ENCODE assay signal across 2 cellular contexts in the genomic region with DNA sequence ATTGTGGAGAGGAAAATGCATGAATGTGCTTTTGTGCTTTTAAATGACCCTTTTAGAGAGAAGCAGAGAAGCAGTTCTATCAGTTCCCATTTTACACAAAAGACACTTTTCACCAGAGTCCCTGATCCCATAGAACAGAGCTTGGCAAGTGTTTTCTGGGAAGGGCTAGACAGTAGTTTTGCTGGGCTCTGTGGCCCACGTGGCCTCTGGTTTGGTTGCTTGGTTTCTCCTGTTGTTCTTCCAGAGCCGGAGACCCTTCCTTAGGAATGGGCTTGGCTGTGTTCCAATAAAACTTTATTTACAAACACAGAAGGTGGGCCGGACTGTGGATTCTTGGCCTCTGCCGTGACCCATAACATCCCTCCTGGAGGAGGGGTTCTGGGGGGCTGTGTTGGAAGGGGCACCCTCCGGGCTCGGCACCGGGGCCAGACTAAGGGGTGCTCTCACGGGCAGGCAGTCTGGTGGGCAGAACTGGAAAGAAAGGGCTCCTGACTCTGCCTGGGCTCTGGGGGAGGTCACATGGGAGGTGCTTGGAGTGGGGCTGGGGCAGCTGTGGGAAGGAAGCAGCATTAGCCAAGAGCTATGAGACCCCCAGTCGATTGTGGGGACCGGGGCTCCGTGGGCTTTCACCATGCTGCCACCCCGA.
TF ChIP-seq lines count a peak whose summit lies in the region.

No MANE protein-coding gene starts in this region.

TF ChIP-seq in HEK293, 187 proteins besides CTCF, POLR2A, EP300 and RAD21:
- TF ChIP-seq ZBTB48 (tag by site-specific recombination; IDR thresholded peaks at IDR 0.05) (no peak), IKZF3 (tag by site-specific recombination; IDR thresholded peaks at IDR 0.05) (peak; percentile 77), ZNF660 (tag by site-specific recombination; IDR thresholded peaks at IDR 0.05) (no peak), GLIS1 (tag by site-specific recombination; IDR thresholded peaks at IDR 0.05) (peak; percentile 5; the same call in 1 of the 2 replicates), ZNF335 (tag by site-specific recombination; conservative IDR thresholded peaks at IDR 0.05) (peak; percentile 64)

TF ChIP-seq in K562, 482 proteins besides CTCF, POLR2A, EP300 and RAD21:
- TF ChIP-seq, protein P1, sequence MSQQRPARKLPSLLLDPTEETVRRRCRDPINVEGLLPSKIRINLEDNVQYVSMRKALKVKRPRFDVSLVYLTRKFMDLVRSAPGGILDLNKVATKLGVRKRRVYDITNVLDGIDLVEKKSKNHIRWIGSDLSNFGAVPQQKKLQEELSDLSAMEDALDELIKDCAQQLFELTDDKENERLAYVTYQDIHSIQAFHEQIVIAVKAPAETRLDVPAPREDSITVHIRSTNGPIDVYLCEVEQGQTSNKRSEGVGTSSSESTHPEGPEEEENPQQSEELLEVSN (IDR thresholded peaks at IDR 0.05; ENCODE audit: borderline replicate concordance in 1 of 2, extremely low read depth in 1 of 2, insufficient read depth in 1 of 2, insufficient read length in 1 of 2, low read depth in 1 of 2, low read length in 1 of 2, poor library complexity in 1 of 2, severe bottlenecking in 1 of 2), result no peak
- TF ChIP-seq, protein P2, sequence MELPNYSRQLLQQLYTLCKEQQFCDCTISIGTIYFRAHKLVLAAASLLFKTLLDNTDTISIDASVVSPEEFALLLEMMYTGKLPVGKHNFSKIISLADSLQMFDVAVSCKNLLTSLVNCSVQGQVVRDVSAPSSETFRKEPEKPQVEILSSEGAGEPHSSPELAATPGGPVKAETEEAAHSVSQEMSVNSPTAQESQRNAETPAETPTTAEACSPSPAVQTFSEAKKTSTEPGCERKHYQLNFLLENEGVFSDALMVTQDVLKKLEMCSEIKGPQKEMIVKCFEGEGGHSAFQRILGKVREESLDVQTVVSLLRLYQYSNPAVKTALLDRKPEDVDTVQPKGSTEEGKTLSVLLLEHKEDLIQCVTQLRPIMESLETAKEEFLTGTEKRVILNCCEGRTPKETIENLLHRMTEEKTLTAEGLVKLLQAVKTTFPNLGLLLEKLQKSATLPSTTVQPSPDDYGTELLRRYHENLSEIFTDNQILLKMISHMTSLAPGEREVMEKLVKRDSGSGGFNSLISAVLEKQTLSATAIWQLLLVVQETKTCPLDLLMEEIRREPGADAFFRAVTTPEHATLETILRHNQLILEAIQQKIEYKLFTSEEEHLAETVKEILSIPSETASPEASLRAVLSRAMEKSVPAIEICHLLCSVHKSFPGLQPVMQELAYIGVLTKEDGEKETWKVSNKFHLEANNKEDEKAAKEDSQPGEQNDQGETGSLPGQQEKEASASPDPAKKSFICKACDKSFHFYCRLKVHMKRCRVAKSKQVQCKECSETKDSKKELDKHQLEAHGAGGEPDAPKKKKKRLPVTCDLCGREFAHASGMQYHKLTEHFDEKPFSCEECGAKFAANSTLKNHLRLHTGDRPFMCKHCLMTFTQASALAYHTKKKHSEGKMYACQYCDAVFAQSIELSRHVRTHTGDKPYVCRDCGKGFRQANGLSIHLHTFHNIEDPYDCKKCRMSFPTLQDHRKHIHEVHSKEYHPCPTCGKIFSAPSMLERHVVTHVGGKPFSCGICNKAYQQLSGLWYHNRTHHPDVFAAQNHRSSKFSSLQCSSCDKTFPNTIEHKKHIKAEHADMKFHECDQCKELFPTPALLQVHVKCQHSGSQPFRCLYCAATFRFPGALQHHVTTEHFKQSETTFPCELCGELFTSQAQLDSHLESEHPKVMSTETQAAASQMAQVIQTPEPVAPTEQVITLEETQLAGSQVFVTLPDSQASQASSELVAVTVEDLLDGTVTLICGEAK (IDR thresholded peaks at IDR 0.05), result peak; percentile 92
- TF ChIP-seq, protein P2 (CRISPR knock-in tag; IDR thresholded peaks at IDR 0.05), result peak; percentile 78
- TF ChIP-seq CBX8 (IDR thresholded peaks at IDR 0.05; ENCODE audit: borderline replicate concordance, extremely low read depth, low read depth, low read length, poor library complexity, severe bottlenecking) (no peak), NFIC (IDR thresholded peaks at IDR 0.05) (peak; percentile 68)
TF ChIP-seq in K562: peak in this region for 2.
